In genomic region chr7:141409911-141410329, GRCh38 we compare ENCODE assay signal across 19 cellular contexts.
DNase-seq lines count a peak whose midpoint lies in the region; TF ChIP-seq lines count a peak whose summit lies in the region.
"Had no signal": no experiment of that assay in that cellular context is flagged by ENCODE, and none has a peak within 500 bp of the region (broad histone marks: within the 10 kb centered on the region; RNA-seq: fewer than 3 reads in every experiment).

No MANE protein-coding gene starts in this region.

- H3K27ac ChIP-seq in HUES48 (ENCODE audit: low read depth, low read length) (peak overlapping the region; percentile 86), Karpas-422 (ENCODE audit: low read length) (no peak overlapping the region)
- H3K27ac ChIP-seq: ascending aorta; BLaER1 treated with 17β-estradiol and CSF1 and Interleukin-3, amounts not matched to agents 10 nM and 100 nM; foreskin keratinocyte; left lung; RWPE1 had no signal

- no peaks in the 10 kb centered on the region for H3K27me3 ChIP-seq in HUES48 (ENCODE audit: control insufficient read depth, insufficient read depth, low read length)
- no peaks in the 10 kb centered on the region for H3K27me3 ChIP-seq in Karpas-422 (ENCODE audit: low read length)
- H3K27me3 ChIP-seq: ascending aorta; BLaER1 treated with 17β-estradiol and CSF1 and Interleukin-3, amounts not matched to agents 10 nM and 100 nM; foreskin keratinocyte had no signal

- no peaks in the 10 kb centered on the region for H3K4me1 Mint-ChIP-seq in progenitor cell of endocrine pancreas (ENCODE audit: low read depth)
- H3K4me1 Mint-ChIP-seq: natural killer cell had no signal

- H3K79me2 ChIP-seq in Karpas-422 (ENCODE audit: low read length), result no peaks in the 10 kb centered on the region

- no peaks in the 10 kb centered on the region for H3K9me3 Mint-ChIP-seq in progenitor cell of endocrine pancreas (ENCODE audit: low read depth)
- H3K9me3 Mint-ChIP-seq: effector memory CD8-positive, alpha-beta T cell; natural killer cell had no signal

- no peak overlapping the region for H3K27ac Mint-ChIP-seq in progenitor cell of endocrine pancreas
- H3K27ac Mint-ChIP-seq: effector memory CD8-positive, alpha-beta T cell; natural killer cell had no signal

- H3K4me1 ChIP-seq in HUES48 (ENCODE audit: control insufficient read depth, insufficient read depth, low read length), result peaks cover 44% of the 10 kb centered on the region
- no peaks in the 10 kb centered on the region for H3K4me1 ChIP-seq in Karpas-422 (ENCODE audit: low read length)
- H3K4me1 ChIP-seq: ascending aorta, foreskin keratinocyte, left lung had no signal

- in situ Hi-C loops in ACHN (cut with HindIII; ENCODE audit: low pct_ligation_motif_present, low pct_unique_long_range_greater_than_20kb, low sequenced_read_pairs), result no loop called here

- H3K36me3 ChIP-seq in HUES48 (ENCODE audit: control insufficient read depth, insufficient read depth, low read length) (no peaks in the 10 kb centered on the region), Karpas-422 (ENCODE audit: insufficient read depth, low read length) (no peaks in the 10 kb centered on the region)
- H3K36me3 ChIP-seq: ascending aorta; BLaER1 treated with 17β-estradiol and CSF1 and Interleukin-3, amounts not matched to agents 10 nM and 100 nM; left lung had no signal

- no peak overlapping the region for H3K9ac ChIP-seq in HUES48 (ENCODE audit: low read depth, low read length)
- H3K9ac ChIP-seq in Karpas-422 (ENCODE audit: low read length), result no peak overlapping the region
- H3K9ac ChIP-seq: BLaER1 treated with 17β-estradiol and CSF1 and Interleukin-3, amounts not matched to agents 10 nM and 100 nM had no signal

- H3K36me3 Mint-ChIP-seq in progenitor cell of endocrine pancreas (ENCODE audit: insufficient read depth), result no peaks in the 10 kb centered on the region
- H3K36me3 Mint-ChIP-seq: natural killer cell had no signal

- H3K27me3 Mint-ChIP-seq in progenitor cell of endocrine pancreas, result peaks cover 22% of the 10 kb centered on the region

- H3K4me3 Mint-ChIP-seq in progenitor cell of endocrine pancreas (ENCODE audit: low read depth), result no peak overlapping the region
- H3K4me3 Mint-ChIP-seq: effector memory CD8-positive, alpha-beta T cell; natural killer cell had no signal

- peak; percentile 88 for DNase-seq in NCI-H2107 treated with DMSO at 0.1 percent for 48 hours (lab: John Stamatoyannopoulos, UW; ENCODE audit: unreplicated experiment)
- peak; percentile 44 for DNase-seq in cerebellum (ENCODE audit: low spot score)
- peak in 30 of 56 donors; percentile 5 to 74 (median 28) for DNase-seq in nucleus accumbens (lab: John Stamatoyannopoulos, UW)
- no peak for DNase-seq in progenitor cell of endocrine pancreas (ENCODE audit: low spot score, unreplicated experiment)
- DNase-seq in Karpas-422, result no peak
- no peak for DNase-seq in ACHN
- DNase-seq: activated CD4-positive, alpha-beta T cell treated with anti-CD3 and anti-CD28 coated beads, Interleukin-2, amount 50 U/mL, for 48 hours; effector memory CD8-positive, alpha-beta T cell; foreskin keratinocyte; KBM-7; left lung; natural killer cell; NCI-H510A treated with DMSO at 0.1 percent for 48 hours; stimulated activated naive CD8-positive, alpha-beta T cell treated with anti-CD3 and anti-CD28 coated beads, Interleukin-15, Interleukin-2, amounts not matched to agents 100 U/mL and 50 U/mL, for 24 hours; T-helper 9 cell had no signal

- TF ChIP-seq CTCF in progenitor cell of endocrine pancreas (IDR thresholded peaks at IDR 0.05; ENCODE audit: unreplicated experiment), result no peak

- H2AFZ ChIP-seq in Karpas-422 (ENCODE audit: low read length), result no peak overlapping the region

- no peaks in the 10 kb centered on the region for H4K20me1 ChIP-seq in Karpas-422 (ENCODE audit: insufficient read depth, low read depth, low read length)
- H4K20me1 ChIP-seq: BLaER1 treated with 17β-estradiol and CSF1 and Interleukin-3, amounts not matched to agents 10 nM and 100 nM had no signal

- H3K4me2 ChIP-seq in Karpas-422 (ENCODE audit: low read depth, low read length, poor library complexity, severe bottlenecking), result no peak overlapping the region
- H3K4me2 ChIP-seq: BLaER1 treated with 17β-estradiol and CSF1 and Interleukin-3, amounts not matched to agents 10 nM and 100 nM had no signal

- no peaks in the 10 kb centered on the region for H3K9me3 ChIP-seq in HUES48 (ENCODE audit: control insufficient read depth, insufficient read depth, low read length)
- H3K9me3 ChIP-seq in Karpas-422 (ENCODE audit: low read length), result no peaks in the 10 kb centered on the region
- H3K9me3 ChIP-seq: ascending aorta; BLaER1 treated with 17β-estradiol and CSF1 and Interleukin-3, amounts not matched to agents 10 nM and 100 nM; left lung had no signal

- H3K9me2 ChIP-seq in Karpas-422 (replicated peaks; ENCODE audit: insufficient read depth, low read length), result no peaks in the 10 kb centered on the region

- H3K4me3 ChIP-seq in HUES48 (ENCODE audit: low read depth, low read length) (no peak overlapping the region), Karpas-422 (ENCODE audit: low read length) (no peak overlapping the region)
- H3K4me3 ChIP-seq: ascending aorta; BLaER1 treated with 17β-estradiol and CSF1 and Interleukin-3, amounts not matched to agents 10 nM and 100 nM; left lung had no signal

Comparison
In these comparisons a context has a peak if more than half of its experiments do, and no peak if none do; other contexts are left out.
1. DNase-seq: peak in NCI-H2107 treated with DMSO at 0.1 percent for 48 hours (single experiment), cerebellum (single experiment) and nucleus accumbens (30 of 56); none in progenitor cell of endocrine pancreas (single experiment), Karpas-422 (single experiment) and ACHN (single experiment).